In the genomic region with DNA sequence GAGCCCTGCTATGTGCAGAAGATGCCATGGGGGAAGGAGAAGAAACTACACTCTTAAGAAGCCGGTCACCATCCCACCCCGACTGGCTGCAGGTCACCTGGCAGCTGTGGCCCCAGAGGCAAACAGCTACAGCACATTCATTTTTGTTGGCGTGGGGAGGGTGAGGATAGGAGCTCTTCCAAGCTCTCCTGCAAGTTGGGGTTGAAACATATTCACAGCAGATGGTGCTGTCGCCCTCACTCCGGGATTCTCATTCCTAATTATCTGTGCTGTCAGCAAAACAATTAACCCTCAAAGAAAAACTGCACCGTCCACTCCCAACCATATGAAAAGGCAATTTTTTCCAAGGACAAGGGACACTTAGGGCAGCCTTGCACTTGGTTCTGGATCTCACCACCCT, we compare ENCODE assay signal across 15 cellular contexts.
DNase-seq lines count a peak whose midpoint lies in the region; TF ChIP-seq lines count a peak whose summit lies in the region.
"Had no signal": no experiment of that assay in that cellular context is flagged by ENCODE, and none has a peak within 500 bp of the region (broad histone marks: within the 10 kb centered on the region; RNA-seq: fewer than 3 reads in every experiment).

No MANE protein-coding gene starts in this region.

- peak overlapping the region in 2 of 3 experiments; percentile 8 to 47 for H3K27ac Mint-ChIP-seq in nephron
- H3K27ac Mint-ChIP-seq: activated CD4-positive, alpha-beta T cell treated with anti-CD3 and anti-CD28 coated beads for 36 hours; activated naive CD4-positive, alpha-beta T cell treated with anti-CD3 and anti-CD28 coated beads for 36 hours had no signal

- peaks cover 47% of the 10 kb centered on the region for H3K4me1 Mint-ChIP-seq in nephron
- H3K4me1 Mint-ChIP-seq: activated CD4-positive, alpha-beta T cell treated with anti-CD3 and anti-CD28 coated beads for 36 hours had no signal

- TF ChIP-seq CTCF in nephron (IDR thresholded peaks at IDR 0.05; ENCODE audit: unreplicated experiment in 3 of 3): peak in 2 of 3 experiments; percentile 23 to 26

- no peaks in the 10 kb centered on the region for H3K27me3 Mint-ChIP-seq in nephron (ENCODE audit: low read depth)
- H3K27me3 Mint-ChIP-seq: activated CD4-positive, alpha-beta T cell treated with anti-CD3 and anti-CD28 coated beads for 36 hours had no signal

- no peaks in the 10 kb centered on the region for H3K9me3 Mint-ChIP-seq in nephron
- H3K9me3 Mint-ChIP-seq: activated naive CD4-positive, alpha-beta T cell treated with anti-CD3 and anti-CD28 coated beads for 36 hours had no signal

- H3K36me3 Mint-ChIP-seq in nephron (ENCODE audit: low read depth): no peaks in the 10 kb centered on the region

- no peak overlapping the region for H3K4me3 Mint-ChIP-seq in nephron
- H3K4me3 Mint-ChIP-seq: activated CD4-positive, alpha-beta T cell treated with anti-CD3 and anti-CD28 coated beads for 36 hours; activated naive CD4-positive, alpha-beta T cell treated with anti-CD3 and anti-CD28 coated beads for 36 hours had no signal

- H3K27ac ChIP-seq in angular gyrus (ENCODE audit: low read depth, low read length): peak overlapping the region; percentile 56
- H3K27ac ChIP-seq: SJSA1, stomach had no signal

- peak; percentile 85 for DNase-seq in COR-L47 (lab: John Stamatoyannopoulos, UW)
- DNase-seq in NCI-H1092 treated with DMSO at 0.1 percent for 48 hours (lab: John Stamatoyannopoulos, UW): peak; percentile 66
- no peak for DNase-seq in NCI-H1105 (lab: John Stamatoyannopoulos, UW)
- DNase-seq in SHP77 treated with DMSO at 0.1 percent for 48 hours (lab: John Stamatoyannopoulos, UW): no peak
- DNase-seq in NK-92 treated with Interleukin-12 subunit alpha and Interleukin-12 subunit beta, amount 100 ng/mL, for 24 hours (lab: John Stamatoyannopoulos, UW): no peak
- DNase-seq: activated CD4-positive, alpha-beta T cell treated with anti-CD3 and anti-CD28 coated beads for 36 hours; activated naive CD4-positive, alpha-beta T cell treated with anti-CD3 and anti-CD28 coated beads for 36 hours; effector CD4-positive, alpha-beta T cell; hypothalamus; ovary; stomach; T-helper 9 cell had no signal

Comparison
In these comparisons a context has a peak if more than half of its experiments do, and no peak if none do; other contexts are left out.
1. DNase-seq: peak in COR-L47 (single experiment) and NCI-H1092 treated with DMSO at 0.1 percent for 48 hours (single experiment); none in NCI-H1105 (single experiment), SHP77 treated with DMSO at 0.1 percent for 48 hours (single experiment) and NK-92 treated with Interleukin-12 subunit alpha and Interleukin-12 subunit beta, amount 100 ng/mL, for 24 hours (single experiment).